ENCODE assay signal across 8 cellular contexts in the genomic region with DNA sequence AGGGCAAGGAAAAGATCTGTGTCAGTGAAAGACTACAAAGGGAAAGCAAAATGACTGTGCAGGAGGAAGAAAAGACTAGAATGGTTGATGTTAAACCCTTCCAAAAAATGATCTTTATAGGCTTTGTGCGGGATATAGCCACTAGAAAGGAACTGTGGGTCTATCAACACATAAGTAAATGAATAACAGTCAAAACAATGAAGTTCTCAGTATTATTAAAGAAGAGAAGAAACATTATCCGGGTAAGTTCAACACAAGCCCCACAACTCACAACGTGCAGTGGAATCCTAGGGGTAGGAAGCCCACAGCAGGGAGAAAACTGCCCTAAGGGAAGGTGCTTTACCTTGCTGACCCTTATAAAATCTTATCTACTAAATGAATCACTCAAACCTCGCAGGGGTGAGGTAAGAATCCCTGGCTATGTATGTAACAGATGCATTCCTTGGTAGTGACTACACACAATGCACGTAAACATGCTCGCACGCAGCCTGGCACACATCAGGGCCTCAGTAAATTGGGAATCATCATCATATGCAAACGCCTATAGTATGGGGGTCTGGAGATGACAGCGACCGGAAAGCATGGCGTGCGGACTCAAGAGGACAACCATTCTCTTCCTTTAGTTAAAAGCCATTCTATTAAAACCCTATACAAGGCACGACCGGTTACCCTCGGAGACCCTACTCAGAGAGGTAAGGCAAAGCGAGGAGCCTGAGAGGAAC. TPM values are rescaled to one million over a fixed set of nuclear protein-coding genes. Genes with fewer than 3 reads are reported as not detected.
DNase-seq lines count a peak whose midpoint lies in the region; ATAC-seq and TF ChIP-seq lines count a peak whose summit lies in the region.

No MANE protein-coding gene starts in this region.

- peak in 1 of 2 donors; percentile 0 for ATAC-seq in natural killer cell treated with Interleukin-12 subunit alpha and Interleukin-12 subunit beta and Interleukin-15 and Interleukin-18, amount 100 ng/mL, for 72 hours

- H3K4me3 ChIP-seq in HFF-Myc (replicated peaks; ENCODE audit: low read depth, low read length), result peak overlapping the region; percentile 48

- no peak for DNase-seq in T-helper 2 cell treated with Interferon-gamma antibody and Interleukin-4, amounts not matched to agents 5 μg/mL and 100 μg/mL, for 36 hours (ENCODE audit: low spot score)
- DNase-seq in T-helper 2 cell (no peak), HFF-Myc (ENCODE audit: extremely low read depth, low read depth) (peak; percentile 59), NCI-H226 (peak; percentile 96), dermis blood vessel endothelial cell (peak; percentile 37), G401 (ENCODE audit: low spot score) (no peak), erythroblast (lab: John Stamatoyannopoulos, UW) (no peak)
- DNase-seq in natural killer cell treated with Interleukin-12 subunit alpha and Interleukin-12 subunit beta and Interleukin-15 and Interleukin-18, amount 100 ng/mL, for 72 hours (ENCODE audit: low spot score), result no peak

- peak overlapping the region; percentile 38 for H3K27ac Mint-ChIP-seq in T-helper 2 cell treated with Interferon-gamma antibody and Interleukin-4, amounts not matched to agents 5 μg/mL and 100 μg/mL, for 36 hours
- H3K27ac Mint-ChIP-seq in natural killer cell treated with Interleukin-12 subunit alpha and Interleukin-12 subunit beta and Interleukin-15 and Interleukin-18, amount 100 ng/mL, for 72 hours, result peak overlapping the region in 1 of 2 donors; percentile 39

- peaks cover 12% of the 10 kb centered on the region for H3K4me1 Mint-ChIP-seq in T-helper 2 cell treated with Interferon-gamma antibody and Interleukin-4, amounts not matched to agents 5 μg/mL and 100 μg/mL, for 36 hours (ENCODE audit: low read depth)
- peaks cover 9 to 11% of the 10 kb centered on the region in 2 donors for H3K4me1 Mint-ChIP-seq in natural killer cell treated with Interleukin-12 subunit alpha and Interleukin-12 subunit beta and Interleukin-15 and Interleukin-18, amount 100 ng/mL, for 72 hours (ENCODE audit: low read depth in 2 of 2)

- H3K36me3 Mint-ChIP-seq in T-helper 2 cell treated with Interferon-gamma antibody and Interleukin-4, amounts not matched to agents 5 μg/mL and 100 μg/mL, for 36 hours (ENCODE audit: low read depth), result peaks cover 2% of the 10 kb centered on the region
- peaks cover 29% of the 10 kb centered on the region for H3K36me3 Mint-ChIP-seq in natural killer cell treated with Interleukin-12 subunit alpha and Interleukin-12 subunit beta and Interleukin-15 and Interleukin-18, amount 100 ng/mL, for 72 hours

- H3K9me3 Mint-ChIP-seq in T-helper 2 cell treated with Interferon-gamma antibody and Interleukin-4, amounts not matched to agents 5 μg/mL and 100 μg/mL, for 36 hours, result peaks cover 20% of the 10 kb centered on the region
- H3K9me3 Mint-ChIP-seq in natural killer cell treated with Interleukin-12 subunit alpha and Interleukin-12 subunit beta and Interleukin-15 and Interleukin-18, amount 100 ng/mL, for 72 hours, result peaks cover 16% of the 10 kb centered on the region

- TF ChIP-seq POLR2A in erythroblast (IDR thresholded peaks at IDR 0.05; ENCODE audit: low read length), result no peak

- no peak for TF ChIP-seq CTCF in HFF-Myc (IDR thresholded peaks at IDR 0.05; ENCODE audit: low read depth, low read length, missing control alignments)

- H3K27me3 Mint-ChIP-seq in T-helper 2 cell treated with Interferon-gamma antibody and Interleukin-4, amounts not matched to agents 5 μg/mL and 100 μg/mL, for 36 hours (ENCODE audit: low read depth), result peaks cover 83% of the 10 kb centered on the region
- H3K27me3 Mint-ChIP-seq in natural killer cell treated with Interleukin-12 subunit alpha and Interleukin-12 subunit beta and Interleukin-15 and Interleukin-18, amount 100 ng/mL, for 72 hours, result peaks cover 37 to 69% of the 10 kb centered on the region in 2 donors

- in situ Hi-C loops in G401 (cut with HindIII; ENCODE audit: low sequenced_read_pairs), result no loop called here

- H3K4me3 Mint-ChIP-seq in T-helper 2 cell treated with Interferon-gamma antibody and Interleukin-4, amounts not matched to agents 5 μg/mL and 100 μg/mL, for 36 hours, result peak overlapping the region; percentile 80
- peak overlapping the region; percentile 78 for H3K4me3 Mint-ChIP-seq in natural killer cell treated with Interleukin-12 subunit alpha and Interleukin-12 subunit beta and Interleukin-15 and Interleukin-18, amount 100 ng/mL, for 72 hours

RNA-seq across cellular contexts. Expression of gene TFAP2A, which starts 11.3 kb away (rescaled TPM):
- total RNA-seq in dermis blood vessel endothelial cell, result under 0.01 and 0.05 TPM in 2 replicates
- under 1 TPM; 0.07 to 0.31 TPM for total RNA-seq in natural killer cell treated with Interleukin-12 subunit alpha and Interleukin-12 subunit beta and Interleukin-15 and Interleukin-18, amount 100 ng/mL, for 72 hours
- 2.3 TPM in 1 of 2 replicates, not detected in the other for total RNA-seq in G401 (2014; rRNA removed; shearing (Covaris generic))

Comparison
In these comparisons a context has a peak if more than half of its experiments do, and no peak if none do; other contexts are left out.
1. DNase-seq: peak in HFF-Myc (single experiment), NCI-H226 (single experiment) and dermis blood vessel endothelial cell (single experiment); none in T-helper 2 cell treated with Interferon-gamma antibody and Interleukin-4, amounts not matched to agents 5 μg/mL and 100 μg/mL, for 36 hours (single experiment), T-helper 2 cell (0 of 5), natural killer cell treated with Interleukin-12 subunit alpha and Interleukin-12 subunit beta and Interleukin-15 and Interleukin-18, amount 100 ng/mL, for 72 hours (single experiment), G401 (single experiment) and erythroblast (0 of 2).